In genomic region chr10:28202941-28203352, GRCh38 we compare ENCODE assay signal across 1 cellular context.
TF ChIP-seq lines count a peak whose summit lies in the region.

No MANE protein-coding gene starts in this region.

TF ChIP-seq in HEK293, 187 proteins besides CTCF, POLR2A, EP300 and RAD21 (continued from another document):
- TF ChIP-seq ZNF366 (tag by site-specific recombination; conservative IDR thresholded peaks at IDR 0.05) (peak; percentile 62), ZNF302 (tag by site-specific recombination; IDR thresholded peaks at IDR 0.05; ENCODE audit: low read depth) (0 out of 2 replicates have a peak, but pooled peaks have one; percentile 40), ZNF530 (tag by site-specific recombination; IDR thresholded peaks at IDR 0.05; ENCODE audit: low read depth) (0 out of 2 replicates have a peak, but pooled peaks have one; percentile 10), KLF17 (tag by site-specific recombination; IDR thresholded peaks at IDR 0.05) (no peak), ZNF623 (tag by site-specific recombination; IDR thresholded peaks at IDR 0.05) (no peak)
TF ChIP-seq in HEK293: peak in this region for 46.
